In the genomic region with DNA sequence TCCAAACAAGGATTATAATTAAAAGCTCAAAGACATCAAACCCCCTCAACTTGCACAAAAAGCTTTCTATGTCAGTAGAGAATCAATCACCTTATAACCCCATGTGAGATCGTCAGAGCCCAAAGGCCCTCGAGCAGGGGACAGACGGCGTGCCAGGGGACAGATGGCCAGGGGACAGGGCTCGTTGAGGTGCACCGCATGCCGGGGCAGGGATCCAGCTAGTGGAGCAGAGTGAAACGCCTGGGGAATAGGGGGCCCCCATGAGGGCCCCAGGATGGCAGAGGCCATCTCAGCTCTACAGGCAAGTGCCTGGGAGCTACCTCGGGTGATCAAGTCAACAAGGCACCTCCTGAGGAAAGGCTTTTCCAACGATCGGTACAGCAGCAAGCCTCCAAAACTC, we compare ENCODE assay signal across 20 cellular contexts. TPM values are rescaled to one million over a fixed set of nuclear protein-coding genes. Genes with fewer than 3 reads are reported as not detected.
DNase-seq lines count a peak whose midpoint lies in the region; ATAC-seq and TF ChIP-seq lines count a peak whose summit lies in the region.
"Had no signal": no experiment of that assay in that cellular context is flagged by ENCODE, and none has a peak within 500 bp of the region (broad histone marks: within the 10 kb centered on the region; RNA-seq: fewer than 3 reads in every experiment).

No MANE protein-coding gene starts in this region.

- no peak overlapping the region for H3K4me3 Mint-ChIP-seq in stimulated activated naive CD8-positive, alpha-beta T cell treated with anti-CD3 and anti-CD28 coated beads, Interleukin-15, amount 100 ng/mL, for 72 hours
- H3K4me3 Mint-ChIP-seq in glutamatergic neuron (ENCODE audit: unreplicated experiment), result peak overlapping the region; percentile 79
- H3K4me3 Mint-ChIP-seq in type B pancreatic cell, result peak overlapping the region; percentile 55
- H3K4me3 Mint-ChIP-seq: dendritic cell treated with granulocyte-macrophage colony-stimulating factor and Interleukin-4, amounts not matched to agents 40 ng/mL and 50 ng/mL, for 4 days; HFFc6 had no signal

- TF ChIP-seq CTCF in glutamatergic neuron (IDR thresholded peaks at IDR 0.05; ENCODE audit: partially characterized antibody, unreplicated experiment) (no peak), type B pancreatic cell (conservative IDR thresholded peaks at IDR 0.05) (no peak)

- DNase-seq in stimulated activated naive CD8-positive, alpha-beta T cell treated with anti-CD3 and anti-CD28 coated beads, Interleukin-15, amount 100 ng/mL, for 72 hours, result no peak
- DNase-seq in stimulated activated naive CD8-positive, alpha-beta T cell treated with anti-CD3 and anti-CD28 coated beads, Interleukin-15, Interleukin-2, amounts not matched to agents 100 U/mL and 50 U/mL, for 24 hours, result no peak
- DNase-seq in NCI-H524 treated with DMSO at 0.1 percent for 48 hours (lab: John Stamatoyannopoulos, UW) (peak; percentile 76), glutamatergic neuron (peak; percentile 61), type B pancreatic cell (ENCODE audit: extremely low spot score, unreplicated experiment) (no peak)
- DNase-seq: heart left ventricle; HFFc6; left lung; MG63; NCI-H1417 treated with DMSO at 0.1 percent for 48 hours; NK-92 treated with Interleukin-12 subunit alpha and Interleukin-12 subunit beta, amount 100 ng/mL, for 24 hours; Peyer's patch; psoas muscle; stimulated activated CD4-positive, alpha-beta T cell treated with anti-CD3 and anti-CD28 coated beads, Interleukin-4, amount 100 ng/mL, for 24 hours; T-helper 2 cell had no signal

- no peak for ATAC-seq in stimulated activated naive CD8-positive, alpha-beta T cell treated with anti-CD3 and anti-CD28 coated beads, Interleukin-15, amount 100 ng/mL, for 72 hours
- no peak for ATAC-seq in stimulated activated naive CD8-positive, alpha-beta T cell treated with anti-CD3 and anti-CD28 coated beads, Interleukin-15, Interleukin-2, amounts not matched to agents 100 U/mL and 50 U/mL, for 24 hours
- ATAC-seq in HG02588 (IDR thresholded peaks at IDR 0.05; ENCODE audit: unreplicated experiment) (no peak), HG02970 (IDR thresholded peaks at IDR 0.05; ENCODE audit: low FRiP score, unreplicated experiment) (no peak), GM18867 (IDR thresholded peaks at IDR 0.05; ENCODE audit: unreplicated experiment) (no peak)
- ATAC-seq: heart left ventricle, left lung, psoas muscle had no signal

- H3K27me3 Mint-ChIP-seq in stimulated activated naive CD8-positive, alpha-beta T cell treated with anti-CD3 and anti-CD28 coated beads, Interleukin-15, amount 100 ng/mL, for 72 hours, result no peaks in the 10 kb centered on the region
- H3K27me3 Mint-ChIP-seq in glutamatergic neuron (ENCODE audit: unreplicated experiment) (peaks cover 9% of the 10 kb centered on the region), type B pancreatic cell (no peaks in the 10 kb centered on the region)
- H3K27me3 Mint-ChIP-seq: CD8-positive, alpha-beta memory T cell; dendritic cell treated with granulocyte-macrophage colony-stimulating factor and Interleukin-4, amounts not matched to agents 40 ng/mL and 50 ng/mL, for 4 days had no signal

- no peaks in the 10 kb centered on the region for H3K9me3 Mint-ChIP-seq in stimulated activated naive CD8-positive, alpha-beta T cell treated with anti-CD3 and anti-CD28 coated beads, Interleukin-15, amount 100 ng/mL, for 72 hours
- H3K9me3 Mint-ChIP-seq in glutamatergic neuron (ENCODE audit: unreplicated experiment), result peaks cover 18% of the 10 kb centered on the region
- no peaks in the 10 kb centered on the region for H3K9me3 Mint-ChIP-seq in type B pancreatic cell
- H3K9me3 Mint-ChIP-seq: CD8-positive, alpha-beta memory T cell; dendritic cell treated with granulocyte-macrophage colony-stimulating factor and Interleukin-4, amounts not matched to agents 40 ng/mL and 50 ng/mL, for 4 days; HFFc6 had no signal

- H3K36me3 Mint-ChIP-seq in glutamatergic neuron (ENCODE audit: unreplicated experiment) (no peaks in the 10 kb centered on the region), type B pancreatic cell (peaks cover 10% of the 10 kb centered on the region)

- H3K4me1 Mint-ChIP-seq in stimulated activated naive CD8-positive, alpha-beta T cell treated with anti-CD3 and anti-CD28 coated beads, Interleukin-15, amount 100 ng/mL, for 72 hours, result peaks cover 68% of the 10 kb centered on the region
- H3K4me1 Mint-ChIP-seq in glutamatergic neuron (ENCODE audit: low read depth, unreplicated experiment) (peaks cover 43% of the 10 kb centered on the region), type B pancreatic cell (ENCODE audit: unreplicated experiment) (peaks cover 38% of the 10 kb centered on the region)

- peak overlapping the region; percentile 21 to 81 for H3K27ac Mint-ChIP-seq in stimulated activated naive CD8-positive, alpha-beta T cell treated with anti-CD3 and anti-CD28 coated beads, Interleukin-15, amount 100 ng/mL, for 72 hours
- H3K27ac Mint-ChIP-seq in glutamatergic neuron (ENCODE audit: unreplicated experiment) (peak overlapping the region; percentile 91), type B pancreatic cell (peak overlapping the region; percentile 89)
- H3K27ac Mint-ChIP-seq: dendritic cell treated with granulocyte-macrophage colony-stimulating factor and Interleukin-4, amounts not matched to agents 40 ng/mL and 50 ng/mL, for 4 days had no signal

RNA-seq across cellular contexts. Expression of gene DIDO1, which starts 28.6 kb away (rescaled TPM):
- total RNA-seq in glutamatergic neuron (ENCODE audit: unreplicated experiment) (77.8 TPM), type B pancreatic cell (ENCODE audit: low replicate concordance) (49.7 and 58.1 TPM in 2 replicates)

RNA-seq across cellular contexts. Expression of gene TCFL5, which starts 36.0 kb away (rescaled TPM):
- total RNA-seq in glutamatergic neuron (ENCODE audit: unreplicated experiment) (12.6 TPM), type B pancreatic cell (ENCODE audit: low replicate concordance) (6.1 and 11.8 TPM in 2 replicates)

RNA-seq across cellular contexts. Expression of gene GID8, which starts 40.3 kb away (rescaled TPM):
- 57.8 TPM for total RNA-seq in glutamatergic neuron (ENCODE audit: unreplicated experiment)
- total RNA-seq in type B pancreatic cell (ENCODE audit: low replicate concordance), result 55.8 and 68.7 TPM in 2 replicates

RNA-seq across cellular contexts. Expression of gene SLC17A9, which starts 54.8 kb away (rescaled TPM):
- total RNA-seq in glutamatergic neuron (ENCODE audit: unreplicated experiment) (1.8 TPM), type B pancreatic cell (ENCODE audit: low replicate concordance) (3.9 and 5.6 TPM in 2 replicates)

Comparison
In these comparisons a context has a peak if more than half of its experiments do, and no peak if none do; other contexts are left out.
1. DNase-seq: peak in NCI-H524 treated with DMSO at 0.1 percent for 48 hours (single experiment) and glutamatergic neuron (single experiment); none in stimulated activated naive CD8-positive, alpha-beta T cell treated with anti-CD3 and anti-CD28 coated beads, Interleukin-15, amount 100 ng/mL, for 72 hours (0 of 2), stimulated activated naive CD8-positive, alpha-beta T cell treated with anti-CD3 and anti-CD28 coated beads, Interleukin-15, Interleukin-2, amounts not matched to agents 100 U/mL and 50 U/mL, for 24 hours (single experiment) and type B pancreatic cell (single experiment).
2. H3K4me3 Mint-ChIP-seq: peak in glutamatergic neuron (single experiment) and type B pancreatic cell (single experiment); none in stimulated activated naive CD8-positive, alpha-beta T cell treated with anti-CD3 and anti-CD28 coated beads, Interleukin-15, amount 100 ng/mL, for 72 hours (0 of 2).
3. Peak in every context shown above with its lines, with median percentiles within 50 percentile points of each other: H3K27ac Mint-ChIP-seq.